Comparison of ENCODE assay signal across 22 cellular contexts in genomic region chr13:97892717-97893116, GRCh38.
DNase-seq lines count a peak whose midpoint lies in the region; ATAC-seq and TF ChIP-seq lines count a peak whose summit lies in the region.
"Had no signal": no experiment of that assay in that cellular context is flagged by ENCODE, and none has a peak within 500 bp of the region (broad histone marks: within the 10 kb centered on the region; RNA-seq: fewer than 3 reads in every experiment).

No MANE protein-coding gene starts in this region.

- peaks cover 2% of the 10 kb centered on the region for H3K9me3 Mint-ChIP-seq in glutamatergic neuron (ENCODE audit: unreplicated experiment)
- H3K9me3 Mint-ChIP-seq: activated naive CD4-positive, alpha-beta T cell treated with anti-CD3 and anti-CD28 coated beads, Interleukin-2, amount 50 U/mL, for 24 hours had no signal

- TF ChIP-seq CTCF in fibroblast of villous mesenchyme (IDR thresholded peaks at IDR 0.05; ENCODE audit: insufficient read depth, low read depth, low read length) (no peak), glutamatergic neuron (IDR thresholded peaks at IDR 0.05; ENCODE audit: partially characterized antibody, unreplicated experiment) (no peak)

- H3K36me3 ChIP-seq in adipocyte (ENCODE audit: control insufficient read depth, insufficient read depth, low read length, severe bottlenecking), result no peaks in the 10 kb centered on the region
- H3K36me3 ChIP-seq: esophagus squamous epithelium, stomach, uterus had no signal

- peaks cover 7% of the 10 kb centered on the region for H3K36me3 Mint-ChIP-seq in glutamatergic neuron (ENCODE audit: unreplicated experiment)
- H3K36me3 Mint-ChIP-seq: activated CD4-positive, alpha-beta memory T cell treated with anti-CD3 and anti-CD28 coated beads for 36 hours; activated naive CD4-positive, alpha-beta T cell treated with anti-CD3 and anti-CD28 coated beads, Interleukin-2, amount 50 U/mL, for 24 hours; brain had no signal

- no peaks in the 10 kb centered on the region for H3K27me3 Mint-ChIP-seq in glutamatergic neuron (ENCODE audit: unreplicated experiment)
- H3K27me3 Mint-ChIP-seq: activated CD4-positive, alpha-beta memory T cell treated with anti-CD3 and anti-CD28 coated beads for 36 hours had no signal

- no peaks in the 10 kb centered on the region for H3K4me1 Mint-ChIP-seq in glutamatergic neuron (ENCODE audit: low read depth, unreplicated experiment)
- H3K4me1 Mint-ChIP-seq: activated naive CD4-positive, alpha-beta T cell treated with anti-CD3 and anti-CD28 coated beads, Interleukin-2, amount 50 U/mL, for 24 hours; brain; CD8-positive, alpha-beta memory T cell had no signal

- H3K4me3 ChIP-seq in adipocyte (ENCODE audit: low read length), result peak overlapping the region; percentile 51
- H3K4me3 ChIP-seq in fibroblast of villous mesenchyme (ENCODE audit: low read depth, low read length), result no peak overlapping the region
- H3K4me3 ChIP-seq: esophagus squamous epithelium, stomach, uterus had no signal

- no peak for ATAC-seq in GM18511 (IDR thresholded peaks at IDR 0.05; ENCODE audit: unreplicated experiment)
- ATAC-seq: activated T-cell treated with anti-CD3 and anti-CD28 coated beads, Interleukin-2, amount 50 U/mL, for 4 hours; left lobe of liver; sciatic nerve had no signal

- no peaks in the 10 kb centered on the region for H3K27me3 ChIP-seq in adipocyte (replicated peaks; ENCODE audit: control insufficient read depth, insufficient read depth, low read length)
- H3K27me3 ChIP-seq: esophagus squamous epithelium, stomach, uterus had no signal

- DNase-seq in AG08395 (ENCODE audit: low spot score) (peak; percentile 62), HPDE6-E6E7 (ENCODE audit: extremely low spot score) (peak; percentile 20), adipocyte (ENCODE audit: low read depth) (no peak), fibroblast of villous mesenchyme (ENCODE audit: low read depth) (peak; percentile 43), OCI-M2 (lab: John Stamatoyannopoulos, UW; ENCODE audit: unreplicated experiment) (no peak), glutamatergic neuron (no peak), COLO668 (lab: John Stamatoyannopoulos, UW; ENCODE audit: unreplicated experiment) (no peak)
- DNase-seq: activated CD4-positive, alpha-beta memory T cell treated with anti-CD3 and anti-CD28 coated beads for 36 hours; activated T-cell treated with anti-CD3 and anti-CD28 coated beads, Interleukin-2, amount 50 U/mL, for 4 hours; CD8-positive, alpha-beta memory T cell; esophagus squamous epithelium; NCI-H1092 treated with DMSO at 0.1 percent for 48 hours; NCI-H2107; NCI-H526 treated with DMSO at 0.1 percent for 48 hours; OCI-M1; stomach; uterus had no signal

- no peaks in the 10 kb centered on the region for H3K9me3 ChIP-seq in adipocyte (ENCODE audit: control insufficient read depth, low read length)
- H3K9me3 ChIP-seq: esophagus squamous epithelium, uterus had no signal

- H3K9ac ChIP-seq in adipocyte (ENCODE audit: low read length), result no peak overlapping the region

- no peak overlapping the region for H3K4me3 Mint-ChIP-seq in glutamatergic neuron (ENCODE audit: unreplicated experiment)
- H3K4me3 Mint-ChIP-seq: activated CD4-positive, alpha-beta memory T cell treated with anti-CD3 and anti-CD28 coated beads for 36 hours; activated naive CD4-positive, alpha-beta T cell treated with anti-CD3 and anti-CD28 coated beads, Interleukin-2, amount 50 U/mL, for 24 hours; activated T-cell treated with anti-CD3 and anti-CD28 coated beads, Interleukin-2, amount 50 U/mL, for 4 hours; brain; CD8-positive, alpha-beta memory T cell had no signal

- peaks cover 41% of the 10 kb centered on the region for H3K4me1 ChIP-seq in adipocyte (ENCODE audit: control insufficient read depth, insufficient read depth, low read length)
- H3K4me1 ChIP-seq: esophagus squamous epithelium, stomach, uterus had no signal

- H3K27ac Mint-ChIP-seq in glutamatergic neuron (ENCODE audit: unreplicated experiment), result no peak overlapping the region
- H3K27ac Mint-ChIP-seq: activated CD4-positive, alpha-beta memory T cell treated with anti-CD3 and anti-CD28 coated beads for 36 hours; activated naive CD4-positive, alpha-beta T cell treated with anti-CD3 and anti-CD28 coated beads, Interleukin-2, amount 50 U/mL, for 24 hours; CD8-positive, alpha-beta memory T cell had no signal

Comparison
In these comparisons a context has a peak if more than half of its experiments do, and no peak if none do; other contexts are left out.
1. DNase-seq: peak in AG08395 (single experiment), HPDE6-E6E7 (single experiment) and fibroblast of villous mesenchyme (single experiment); none in adipocyte (single experiment), OCI-M2 (single experiment), glutamatergic neuron (single experiment) and COLO668 (single experiment).